ENCODE assay signal across 18 cellular contexts in genomic region chr15:57500979-57501576, GRCh38.
A peak's percentile ranks its signal among the peaks of the same experiment; 100 is the strongest.
DNase-seq lines count a peak whose midpoint lies in the region; ATAC-seq, FAIRE-seq and TF ChIP-seq lines count a peak whose summit lies in the region.
"Had no signal": no experiment of that assay in that cellular context is flagged by ENCODE, and none has a peak within 500 bp of the region (broad histone marks: within the 10 kb centered on the region; RNA-seq: fewer than 3 reads in every experiment).

No MANE protein-coding gene starts in this region.

- intact Hi-C loops in heart left ventricle (cut with DNase I) = no loop called here
- intact Hi-C loops in left ventricle myocardium superior (cut with micrococcal nuclease) = no loop called here
- intact Hi-C loops in kidney (cut with DNase I) = no loop called here
- intact Hi-C loops in vagina (cut with DNase I) = no loop called here

- H3K27ac ChIP-seq in heart left ventricle (peak overlapping the region in 4 of 12 donors; percentile 26 to 55 (median 33)), kidney (ENCODE audit: low read depth in 2 of 2, low read length in 2 of 2) (peak overlapping the region; percentile 88 to 89), vagina (peak overlapping the region; percentile 47), gastroesophageal sphincter (no peak overlapping the region)
- H3K27ac ChIP-seq: SJCRH30, VCaP had no signal

- H3K4me1 ChIP-seq in heart left ventricle (peaks cover 0 to 66% (median 22%) of the 10 kb centered on the region in 12 donors), kidney (ENCODE audit: control insufficient read depth in 1 of 2, insufficient read depth in 1 of 2, low read depth in 1 of 2, low read length in 2 of 2) (peaks cover 66 to 67% of the 10 kb centered on the region in 2 donors), vagina (peaks cover 41% of the 10 kb centered on the region), gastroesophageal sphincter (peaks cover 0 to 9% (median 0%) of the 10 kb centered on the region in 3 donors)
- H3K4me1 ChIP-seq: SJCRH30 had no signal

- TF ChIP-seq POLR2A in heart left ventricle (IDR thresholded peaks at IDR 0.05) (no peak), vagina (IDR thresholded peaks at IDR 0.05) (no peak), gastroesophageal sphincter (IDR thresholded peaks at IDR 0.05) (no peak)

- H3K9me3 ChIP-seq in heart left ventricle = no peaks in the 10 kb centered on the region
- no peaks in the 10 kb centered on the region for H3K9me3 ChIP-seq in kidney (ENCODE audit: control insufficient read depth in 1 of 2, low read length in 2 of 2)
- H3K9me3 ChIP-seq in vagina = no peaks in the 10 kb centered on the region
- H3K9me3 ChIP-seq in gastroesophageal sphincter = no peaks in the 10 kb centered on the region
- H3K9me3 ChIP-seq: SJCRH30 had no signal

- ATAC-seq in heart left ventricle (peak in 3 of 4 donors; percentile 23 to 43 (median 29)), left ventricle myocardium superior (no peak), GM19035 (IDR thresholded peaks at IDR 0.05; ENCODE audit: unreplicated experiment) (no peak), gastroesophageal sphincter (no peak)
- ATAC-seq: GM12878; naive thymus-derived CD8-positive, alpha-beta T cell had no signal

- TF ChIP-seq CTCF in heart left ventricle (IDR thresholded peaks at IDR 0.05) (no peak), kidney (IDR thresholded peaks at IDR 0.05; ENCODE audit: borderline replicate concordance, extremely low read depth, insufficient read depth) (no peak), vagina (IDR thresholded peaks at IDR 0.05) (no peak), gastroesophageal sphincter (IDR thresholded peaks at IDR 0.05) (no peak)

- TF ChIP-seq EP300 in gastroesophageal sphincter (IDR thresholded peaks at IDR 0.05) = no peak

- no peaks in the 10 kb centered on the region for H3K27me3 ChIP-seq in heart left ventricle
- no peaks in the 10 kb centered on the region for H3K27me3 ChIP-seq in vagina
- H3K27me3 ChIP-seq in gastroesophageal sphincter = no peaks in the 10 kb centered on the region
- H3K27me3 ChIP-seq: SJCRH30 had no signal

- H3K4me3 ChIP-seq in heart left ventricle = no peak overlapping the region
- no peak overlapping the region for H3K4me3 ChIP-seq in kidney (ENCODE audit: low read length in 2 of 2)
- H3K4me3 ChIP-seq in vagina = no peak overlapping the region
- no peak overlapping the region for H3K4me3 ChIP-seq in gastroesophageal sphincter
- H3K4me3 ChIP-seq: GM12878, SJCRH30, skin epidermis had no signal

- H3K9ac ChIP-seq in kidney (ENCODE audit: low read length in 2 of 2) = peak overlapping the region in 1 of 2 donors; percentile 34

- WGBS in heart left ventricle, 4 donors = 78 to 88% (median 82%) methylated on average over 6 of the region's 6 CpGs
- 96 to 100% methylated on average over 3 of the region's 6 CpGs for WGBS in gastroesophageal sphincter (ENCODE audit: low coverage in 1 of 2), 2 donors

- DNase-seq in heart left ventricle (no peak), left ventricle myocardium superior (no peak), astrocyte of the hippocampus (ENCODE audit: low read depth, low spot score) (peak; percentile 61), kidney (no peak), vagina (ENCODE audit: extremely low spot score in 2 of 2) (no peak), DMS114 treated with DMSO at 0.1 percent for 48 hours (lab: John Stamatoyannopoulos, UW; ENCODE audit: unreplicated experiment) (no peak)
- DNase-seq: DMS153; foreskin melanocyte; left cardiac atrium; naive thymus-derived CD8-positive, alpha-beta T cell; NCI-H146; NCI-H82; SJCRH30 had no signal

- no peaks in the 10 kb centered on the region for H3K36me3 ChIP-seq in heart left ventricle
- no peaks in the 10 kb centered on the region for H3K36me3 ChIP-seq in kidney (ENCODE audit: control insufficient read depth in 1 of 2, insufficient read depth in 2 of 2, low read length in 2 of 2)
- H3K36me3 ChIP-seq in vagina = no peaks in the 10 kb centered on the region
- H3K36me3 ChIP-seq in gastroesophageal sphincter = no peaks in the 10 kb centered on the region
- H3K36me3 ChIP-seq: SJCRH30 had no signal

- FAIRE-seq in kidney (lab: Jason Lieb, UNC) = no peak
- FAIRE-seq: GM12878 had no signal

Comparison
In these comparisons a context has a peak if more than half of its experiments do, and no peak if none do; other contexts are left out.
1. ATAC-seq: peak in heart left ventricle (3 of 4); none in left ventricle myocardium superior (single experiment), GM19035 (single experiment) and gastroesophageal sphincter (single experiment).
2. H3K27ac ChIP-seq: peak in kidney (2 of 2) and vagina (single experiment); none in gastroesophageal sphincter (0 of 4).